In genomic region chr5:84239509-84239908, GRCh38 we compare ENCODE assay signal across 1 cellular context.
TF ChIP-seq lines count a peak whose summit lies in the region.

No MANE protein-coding gene starts in this region.

TF ChIP-seq in SK-N-SH treated with all-trans-retinoic acid at 6 μM for 48 hours, 23 proteins besides CTCF, POLR2A, EP300 and RAD21 (continued from another document):
- TF ChIP-seq, protein P1, sequence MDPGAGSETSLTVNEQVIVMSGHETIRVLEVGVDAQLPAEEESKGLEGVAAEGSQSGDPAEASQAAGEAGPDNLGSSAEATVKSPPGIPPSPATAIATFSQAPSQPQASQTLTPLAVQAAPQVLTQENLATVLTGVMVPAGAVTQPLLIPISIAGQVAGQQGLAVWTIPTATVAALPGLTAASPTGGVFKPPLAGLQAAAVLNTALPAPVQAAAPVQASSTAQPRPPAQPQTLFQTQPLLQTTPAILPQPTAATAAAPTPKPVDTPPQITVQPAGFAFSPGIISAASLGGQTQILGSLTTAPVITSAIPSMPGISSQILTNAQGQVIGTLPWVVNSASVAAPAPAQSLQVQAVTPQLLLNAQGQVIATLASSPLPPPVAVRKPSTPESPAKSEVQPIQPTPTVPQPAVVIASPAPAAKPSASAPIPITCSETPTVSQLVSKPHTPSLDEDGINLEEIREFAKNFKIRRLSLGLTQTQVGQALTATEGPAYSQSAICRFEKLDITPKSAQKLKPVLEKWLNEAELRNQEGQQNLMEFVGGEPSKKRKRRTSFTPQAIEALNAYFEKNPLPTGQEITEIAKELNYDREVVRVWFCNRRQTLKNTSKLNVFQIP (CRISPR knock-in tag; IDR thresholded peaks at IDR 0.05; ENCODE audit: borderline replicate concordance, low read depth) = no peak
- TF ChIP-seq ZFP30 (CRISPR knock-in tag; IDR thresholded peaks at IDR 0.05) (no peak), CSDC2 (CRISPR knock-in tag; IDR thresholded peaks at IDR 0.05) (no peak), ESRRG (CRISPR knock-in tag; IDR thresholded peaks at IDR 0.05) (no peak)
